Comparison of ENCODE assay signal across 18 cellular contexts in genomic region chr1:147245129-147245528, GRCh38. TPM values are rescaled to one million over a fixed set of nuclear protein-coding genes. Genes with fewer than 3 reads are reported as not detected.
DNase-seq lines count a peak whose midpoint lies in the region; ATAC-seq and TF ChIP-seq lines count a peak whose summit lies in the region.
"Had no signal": no experiment of that assay in that cellular context is flagged by ENCODE, and none has a peak within 500 bp of the region (broad histone marks: within the 10 kb centered on the region; RNA-seq: fewer than 3 reads in every experiment).

No MANE protein-coding gene starts in this region.

- no peaks in the 10 kb centered on the region for H3K27me3 Mint-ChIP-seq in MCF 10A (ENCODE audit: insufficient read depth, unreplicated experiment)
- H3K27me3 Mint-ChIP-seq in endothelial cell (ENCODE audit: unreplicated experiment), result peaks cover 5% of the 10 kb centered on the region
- H3K27me3 Mint-ChIP-seq in stimulated activated naive CD8-positive, alpha-beta T cell treated with anti-CD3 and anti-CD28 coated beads, Interleukin-15, amount 100 ng/mL, for 72 hours, result no peaks in the 10 kb centered on the region
- H3K27me3 Mint-ChIP-seq in T-cell, result no peaks in the 10 kb centered on the region
- H3K27me3 Mint-ChIP-seq: activated naive CD8-positive, alpha-beta T cell treated with anti-CD3 and anti-CD28 coated beads, Interleukin-2, amount 10 ng/mL, durations not matched to agents 7 days and 5 days had no signal

- peaks cover 5% of the 10 kb centered on the region; the same call in 1 of the 2 replicates for H4K20me1 ChIP-seq in PC-9 (ENCODE audit: insufficient read depth)

- H3K4me1 ChIP-seq in breast epithelium, result no peaks in the 10 kb centered on the region
- peaks cover 27% of the 10 kb centered on the region for H3K4me1 ChIP-seq in PC-9 (replicated peaks; ENCODE audit: insufficient read depth)
- H3K4me1 ChIP-seq in transverse colon, result peaks cover 3 to 30% (median 10%) of the 10 kb centered on the region in 4 donors

- H3K27ac Mint-ChIP-seq in MCF 10A (ENCODE audit: low read depth, unreplicated experiment) (peak overlapping the region; percentile 16), endothelial cell (ENCODE audit: unreplicated experiment) (no peak overlapping the region), T-cell (no peak overlapping the region)
- no peak overlapping the region for H3K27ac Mint-ChIP-seq in stimulated activated naive CD8-positive, alpha-beta T cell treated with anti-CD3 and anti-CD28 coated beads, Interleukin-15, amount 100 ng/mL, for 72 hours
- H3K27ac Mint-ChIP-seq: activated naive CD8-positive, alpha-beta T cell treated with anti-CD3 and anti-CD28 coated beads, Interleukin-2, amount 10 ng/mL, durations not matched to agents 7 days and 5 days; immature natural killer cell had no signal

- peak overlapping the region; percentile 93; the same call in 1 of the 2 replicates for H3K4me2 ChIP-seq in PC-9

- H3K4me3 ChIP-seq in breast epithelium (no peak overlapping the region), PC-9 (no peak overlapping the region), transverse colon (no peak overlapping the region)
- H3K4me3 ChIP-seq: lung, MG63, stomach had no signal

- no peaks in the 10 kb centered on the region for H3K27me3 ChIP-seq in breast epithelium
- H3K27me3 ChIP-seq in PC-9 (ENCODE audit: insufficient read depth, low read depth), result no peaks in the 10 kb centered on the region
- no peaks in the 10 kb centered on the region for H3K27me3 ChIP-seq in transverse colon
- H3K27me3 ChIP-seq: MG63, stomach had no signal

- H3K9me3 ChIP-seq in breast epithelium (no peaks in the 10 kb centered on the region), PC-9 (ENCODE audit: insufficient read depth, low read depth) (no peaks in the 10 kb centered on the region), transverse colon (no peaks in the 10 kb centered on the region)
- H3K9me3 ChIP-seq: stomach had no signal

- WGBS in transverse colon (ENCODE audit: low coverage in 1 of 2), 2 donors, result 96 to 100% methylated on average over 1 to 6 of the region's 6 CpGs

- TF ChIP-seq EP300 in transverse colon (IDR thresholded peaks at IDR 0.05; ENCODE audit: low read depth), result no peak

- intact Hi-C loops in MCF 10A (cut with micrococcal nuclease), result loop anchor here (10.0 kb wide), 1 partner anchor 310 kb away; the partner anchor contains the start of gene NBPF12
- intact Hi-C loops in breast epithelium (cut with DNase I; ENCODE audit: low total_unique reads), result loop anchor here (10.0 kb wide), 1 partner anchor 70 kb away; the partner anchor contains the start of gene PRKAB2
- intact Hi-C loops in PC-9 (cut with micrococcal nuclease; ENCODE audit: unreplicated experiment), result no loop called here
- intact Hi-C loops in transverse colon (cut with DNase I; ENCODE audit: low total_unique reads), result no loop called here

- H3K79me2 ChIP-seq in PC-9 (ENCODE audit: low read depth), result peaks cover 71% of the 10 kb centered on the region

- H3K36me3 ChIP-seq in breast epithelium, result no peaks in the 10 kb centered on the region
- H3K36me3 ChIP-seq in PC-9 (ENCODE audit: low read depth), result 0 out of 2 replicates have a peak, but pooled peaks cover 4% of the 10 kb centered on the region
- H3K36me3 ChIP-seq in transverse colon, result no peaks in the 10 kb centered on the region
- H3K36me3 ChIP-seq: stomach had no signal

- no peak overlapping the region for H3K27ac ChIP-seq in breast epithelium
- no peak overlapping the region for H3K27ac ChIP-seq in PC-9
- H3K27ac ChIP-seq in transverse colon, result no peak overlapping the region
- H3K27ac ChIP-seq: stomach had no signal

- POLR2A ChIA-PET in MCF 10A (lab: Yijun Ruan, JAX), result interaction anchor here (0.6 to 7.0 kb wide), 2 partner anchors 38 to 75 kb away, joined by 3 to 298 read pairs; partner anchors contain the start of gene PRKAB2
- POLR2A ChIA-PET in PC-9 (lab: Charles Lee; ENCODE audit: unreplicated experiment), result no interaction called here
- POLR2A ChIA-PET in T-cell (lab: Charles Lee), result no interaction called here

- no peaks in the 10 kb centered on the region for H3K9me3 Mint-ChIP-seq in MCF 10A (ENCODE audit: unreplicated experiment)
- no peaks in the 10 kb centered on the region for H3K9me3 Mint-ChIP-seq in endothelial cell (ENCODE audit: unreplicated experiment)
- H3K9me3 Mint-ChIP-seq in stimulated activated naive CD8-positive, alpha-beta T cell treated with anti-CD3 and anti-CD28 coated beads, Interleukin-15, amount 100 ng/mL, for 72 hours, result no peaks in the 10 kb centered on the region
- H3K9me3 Mint-ChIP-seq in T-cell, result no peaks in the 10 kb centered on the region
- H3K9me3 Mint-ChIP-seq: activated naive CD8-positive, alpha-beta T cell treated with anti-CD3 and anti-CD28 coated beads, Interleukin-2, amount 10 ng/mL, durations not matched to agents 7 days and 5 days; immature natural killer cell had no signal

- CTCF ChIA-PET in MCF 10A (lab: Yijun Ruan, JAX), result interaction anchor here (0.7 to 4.0 kb wide), 5 partner anchors 8 to 76 kb away, joined by 3 to 29 read pairs (median 5); no protein-coding TSS in a partner anchor
- CTCF ChIA-PET in PC-9 (lab: Charles Lee), result no interaction called here
- CTCF ChIA-PET in T-cell (lab: Charles Lee), result interaction anchor here in 1 of 2 donors (0.7 kb wide), 1 partner anchor 45 kb away, joined by 3 read pairs; no protein-coding TSS in a partner anchor

- BruUV-seq in MCF 10A (replicated peaks; lab: Mats Ljungman, UMichigan) (no TSS peak), PC-9 (replicated peaks; lab: Mats Ljungman, UMichigan) (no TSS peak)

- in situ Hi-C loops in transverse colon (cut with MboI; ENCODE audit: low pct_ligation_motif_present in 1 of 4, low pct_unique_long_range_greater_than_20kb in 1 of 4, low sequenced_read_pairs in 3 of 4), result loop anchor here (5.0 to 10.0 kb wide), 2 partner anchors 70 to 73 kb away; partner anchors contain the start of gene PRKAB2 (in 4 of the 4)

- TF ChIP-seq POLR2A in breast epithelium (IDR thresholded peaks at IDR 0.05) (no peak), transverse colon (IDR thresholded peaks at IDR 0.05) (no peak)

- peaks cover 38% of the 10 kb centered on the region for H3K4me1 Mint-ChIP-seq in MCF 10A (ENCODE audit: insufficient read depth, unreplicated experiment)
- H3K4me1 Mint-ChIP-seq in endothelial cell (ENCODE audit: unreplicated experiment), result peaks cover 48% of the 10 kb centered on the region
- H3K4me1 Mint-ChIP-seq in stimulated activated naive CD8-positive, alpha-beta T cell treated with anti-CD3 and anti-CD28 coated beads, Interleukin-15, amount 100 ng/mL, for 72 hours, result peaks cover 55% of the 10 kb centered on the region
- H3K4me1 Mint-ChIP-seq in T-cell, result peaks cover 50 to 67% (median 58%) of the 10 kb centered on the region in 3 donors

- DNase-seq in MCF 10A (ENCODE audit: unreplicated experiment) (no peak), breast epithelium (ENCODE audit: low spot score in 2 of 2) (no peak), PC-9 (no peak), endothelial cell (ENCODE audit: low spot score) (no peak), transverse colon (no peak), T-cell (no peak), NCI-H1417 (lab: John Stamatoyannopoulos, UW) (no peak)
- no peak for DNase-seq in stimulated activated naive CD8-positive, alpha-beta T cell treated with anti-CD3 and anti-CD28 coated beads, Interleukin-15, amount 100 ng/mL, for 72 hours
- DNase-seq: activated naive CD8-positive, alpha-beta T cell treated with anti-CD3 and anti-CD28 coated beads, Interleukin-2, amount 10 ng/mL, durations not matched to agents 7 days and 5 days; EL; head of caudate nucleus; immature natural killer cell; MG63; NCI-H1930; stomach had no signal

- no peaks in the 10 kb centered on the region for H3K9me2 ChIP-seq in PC-9 (ENCODE audit: insufficient read depth)

- no peak for TF ChIP-seq CTCF in MCF 10A (IDR thresholded peaks at IDR 0.05; ENCODE audit: unreplicated experiment)
- TF ChIP-seq CTCF in breast epithelium (IDR thresholded peaks at IDR 0.05), result no peak
- TF ChIP-seq CTCF in PC-9 (conservative IDR thresholded peaks at IDR 0.05), result no peak
- no peak for TF ChIP-seq CTCF in endothelial cell (IDR thresholded peaks at IDR 0.05; ENCODE audit: unreplicated experiment)
- no peak for TF ChIP-seq CTCF in transverse colon (IDR thresholded peaks at IDR 0.05)

- H3F3A ChIP-seq in PC-9 (ENCODE audit: insufficient read depth, low read depth), result no peaks in the 10 kb centered on the region

- H3K36me3 Mint-ChIP-seq in MCF 10A (ENCODE audit: insufficient read depth, unreplicated experiment) (no peaks in the 10 kb centered on the region), endothelial cell (ENCODE audit: low read depth, unreplicated experiment) (peaks cover 3% of the 10 kb centered on the region), T-cell (no peaks in the 10 kb centered on the region)
- H3K36me3 Mint-ChIP-seq: immature natural killer cell had no signal

- no peak for ATAC-seq in stimulated activated naive CD8-positive, alpha-beta T cell treated with anti-CD3 and anti-CD28 coated beads, Interleukin-15, amount 100 ng/mL, for 72 hours
- no peak for ATAC-seq in T-cell (replicated peaks in 1 of 4)
- ATAC-seq: Right ventricle myocardium inferior had no signal

- peak overlapping the region; percentile 38 for H3K4me3 Mint-ChIP-seq in MCF 10A (ENCODE audit: unreplicated experiment)
- peak overlapping the region; percentile 48 for H3K4me3 Mint-ChIP-seq in endothelial cell (ENCODE audit: unreplicated experiment)
- peak overlapping the region; percentile 58 to 62 for H3K4me3 Mint-ChIP-seq in stimulated activated naive CD8-positive, alpha-beta T cell treated with anti-CD3 and anti-CD28 coated beads, Interleukin-15, amount 100 ng/mL, for 72 hours
- no peak overlapping the region for H3K4me3 Mint-ChIP-seq in T-cell

- no peak overlapping the region for H2AFZ ChIP-seq in PC-9

RNA-seq across cellular contexts. Expression of gene CHD1L, which starts 2.6 kb away (rescaled TPM):
- total RNA-seq in MCF 10A (2022) (73.6 and 81.5 TPM in 2 replicates), breast epithelium (10 to 100 TPM; 16.2 to 27.9 (median 26.3) TPM), PC-9 (2021) (31.7 and 31.8 TPM in 2 replicates), endothelial cell (ENCODE audit: unreplicated experiment) (88.2 TPM), transverse colon (10 to 100 TPM; 27.1 to 32.9 (median 30.1) TPM), T-cell (10 to 100 TPM; 25.1 to 43.9 (median 33.8) TPM)

RNA-seq across cellular contexts. Expression of gene FMO5, which starts 20.0 kb away (rescaled TPM):
- total RNA-seq in MCF 10A (2022), result 0.72 and 0.86 TPM in 2 replicates
- 10 to 100 TPM in 2 of 3 donors, 1 to 10 TPM in 1; 7.8 to 32.6 (median 22.0) TPM for total RNA-seq in breast epithelium
- total RNA-seq in PC-9 (2021), result 1.1 and 1.3 TPM in 2 replicates
- 1.6 TPM for total RNA-seq in endothelial cell (ENCODE audit: unreplicated experiment)
- total RNA-seq in transverse colon, result 100 to 1,000 TPM in 1 of 4 donors, 10 to 100 TPM in 3; 57.6 to 145 (median 62.6) TPM
- total RNA-seq in T-cell, result 1 to 10 TPM in 1 of 5 donors, under 1 TPM in 4; 0.23 to 1.4 (median 0.95) TPM
- total RNA-seq: HT1080 had no signal

Comparison
In these comparisons a context has a peak if more than half of its experiments do, and no peak if none do; other contexts are left out.
1. H3K4me3 Mint-ChIP-seq: peak in MCF 10A (single experiment), endothelial cell (single experiment) and stimulated activated naive CD8-positive, alpha-beta T cell treated with anti-CD3 and anti-CD28 coated beads, Interleukin-15, amount 100 ng/mL, for 72 hours (2 of 2); none in T-cell (0 of 3).
2. intact Hi-C loops: an anchor here in MCF 10A (10.0 kb wide) and breast epithelium (10.0 kb wide); none called in PC-9 and transverse colon.